14 cellular contexts compared by ENCODE assay signal in genomic region chr3:44110643-44111042, GRCh38.
DNase-seq lines count a peak whose midpoint lies in the region; ATAC-seq and TF ChIP-seq lines count a peak whose summit lies in the region.
"Had no signal": no experiment of that assay in that cellular context is flagged by ENCODE, and none has a peak within 500 bp of the region (broad histone marks: within the 10 kb centered on the region; RNA-seq: fewer than 3 reads in every experiment).

No MANE protein-coding gene starts in this region.

- peak in 1 of 2 donors; percentile 25 for TF ChIP-seq POLR2A in thyroid gland (IDR thresholded peaks at IDR 0.05)

- H3K27me3 ChIP-seq in thyroid gland (no peaks in the 10 kb centered on the region), neuronal stem cell (ENCODE audit: control insufficient read depth in 3 of 3, insufficient read depth in 3 of 3, low read depth in 1 of 3, low read length in 3 of 3) (no peaks in the 10 kb centered on the region)
- H3K27me3 ChIP-seq: BLaER1 had no signal

- H3K4me2 ChIP-seq in neuronal stem cell (ENCODE audit: insufficient read depth, low read length, poor library complexity, severe bottlenecking) = no peak overlapping the region
- H3K4me2 ChIP-seq: BLaER1 had no signal

- no peaks in the 10 kb centered on the region for H3K79me1 ChIP-seq in neuronal stem cell (ENCODE audit: low read depth, low read length)

- WGBS in thyroid gland, 2 donors = 19 to 27% methylated on average over 7 to 9 of the region's 9 CpGs
- WGBS in neuronal stem cell (ENCODE audit: extremely low coverage in 2 of 2, insufficient read length in 2 of 2, insufficient replicate concordance in 1 of 2), 2 donors = no CpG with 5 or more reads among the region's 9 CpGs

- no peak overlapping the region for H3K9ac ChIP-seq in neuronal stem cell (ENCODE audit: low read depth, low read length, poor library complexity)
- H3K9ac ChIP-seq: BLaER1 had no signal

- H3K27ac ChIP-seq in RWPE1 (peak overlapping the region; percentile 41), thyroid gland (peak overlapping the region; percentile 23 to 98 (median 81)), neuronal stem cell (replicated peaks; ENCODE audit: low read length) (no peak overlapping the region)
- H3K27ac ChIP-seq: 22Rv1, BLaER1, HL-60 had no signal

- no peak overlapping the region for H3K4ac ChIP-seq in neuronal stem cell (ENCODE audit: low read length)

- no peak overlapping the region for H4K91ac ChIP-seq in neuronal stem cell (ENCODE audit: low read depth, low read length, poor library complexity)

- no peak overlapping the region for H2BK5ac ChIP-seq in neuronal stem cell (ENCODE audit: low read length)

- no peak overlapping the region for H4K8ac ChIP-seq in neuronal stem cell (ENCODE audit: low read depth, low read length)

- no peak overlapping the region for H3K18ac ChIP-seq in neuronal stem cell (ENCODE audit: low read length)

- H2AFZ ChIP-seq in neuronal stem cell (ENCODE audit: low read length) = no peak overlapping the region

- H3K9me3 ChIP-seq in thyroid gland (no peaks in the 10 kb centered on the region), neuronal stem cell (replicated peaks in 1 of 2; ENCODE audit: control insufficient read depth in 2 of 2, insufficient read depth in 1 of 2, low read depth in 1 of 2, low read length in 2 of 2) (no peaks in the 10 kb centered on the region)
- H3K9me3 ChIP-seq: BLaER1, HAP-1 had no signal

- no peak overlapping the region for H2BK15ac ChIP-seq in neuronal stem cell (ENCODE audit: low read length)

- H3K36me3 ChIP-seq in thyroid gland (peaks cover 9 to 22% of the 10 kb centered on the region in 2 donors), neuronal stem cell (replicated peaks in 1 of 2; ENCODE audit: control insufficient read depth in 2 of 2, insufficient read depth in 2 of 2, low read length in 2 of 2) (no peaks in the 10 kb centered on the region)
- H3K36me3 ChIP-seq: BLaER1, HAP-1 had no signal

- H3K14ac ChIP-seq in neuronal stem cell (ENCODE audit: low read length) = no peak overlapping the region

- in situ Hi-C loops in G401 (cut with HindIII; ENCODE audit: low sequenced_read_pairs) = no loop called here

- no peak for TF ChIP-seq CTCF in RWPE1 (conservative IDR thresholded peaks at IDR 0.05; ENCODE audit: low read depth)
- no peak for TF ChIP-seq CTCF in thyroid gland (IDR thresholded peaks at IDR 0.05)

- no peak overlapping the region for H3K4me3 ChIP-seq in thyroid gland (replicated peaks in 1 of 3)
- H3K4me3 ChIP-seq in neuronal stem cell (ENCODE audit: low read length in 2 of 2) = no peak overlapping the region
- H3K4me3 ChIP-seq: BLaER1, HAP-1 had no signal

- no peak overlapping the region for H2BK12ac ChIP-seq in neuronal stem cell (ENCODE audit: low read length)

- H2AK5ac ChIP-seq in neuronal stem cell (ENCODE audit: low read depth, low read length) = no peak overlapping the region

- CTCF ChIA-PET in RWPE1 (lab: Yijun Ruan, JAX) = no interaction called here

- H3K23ac ChIP-seq in neuronal stem cell (ENCODE audit: low read depth, low read length, poor library complexity) = no peak overlapping the region

- no peak for ATAC-seq in GM21515 (IDR thresholded peaks at IDR 0.05; ENCODE audit: unreplicated experiment)

- no peak overlapping the region for H2BK120ac ChIP-seq in neuronal stem cell (ENCODE audit: low read depth, low read length)

- H3K4me1 ChIP-seq in thyroid gland (peaks cover 43 to 47% of the 10 kb centered on the region in 2 donors), neuronal stem cell (ENCODE audit: control insufficient read depth in 2 of 2, insufficient read depth in 1 of 2, low read depth in 1 of 2, low read length in 2 of 2) (peaks cover 0 to 10% of the 10 kb centered on the region in 2 donors)
- H3K4me1 ChIP-seq: BLaER1, HAP-1 had no signal

- intact Hi-C loops in thyroid gland (cut with DNase I) = no loop called here

- DNase-seq in NCI-H82 (lab: John Stamatoyannopoulos, UW) (peak; percentile 13), NCI-H82 treated with DMSO at 0.1 percent for 48 hours (lab: John Stamatoyannopoulos, UW; ENCODE audit: unreplicated experiment) (no peak), G401 (ENCODE audit: low spot score) (peak; percentile 3), RWPE1 (ENCODE audit: low spot score) (no peak), thyroid gland (peak; percentile 85 to 88), neuronal stem cell (ENCODE audit: low spot score) (no peak)
- DNase-seq: CD4-positive, alpha-beta memory T cell; DMS153; GF-D8 had no signal

- POLR2A ChIA-PET in RWPE1 (lab: Yijun Ruan, JAX; ENCODE audit: low non-redundant PET) = no interaction called here

Comparison
In these comparisons a context has a peak if more than half of its experiments do, and no peak if none do; other contexts are left out.
1. DNase-seq: peak in NCI-H82 (single experiment), G401 (single experiment) and thyroid gland (2 of 2); none in NCI-H82 treated with DMSO at 0.1 percent for 48 hours (single experiment), RWPE1 (single experiment) and neuronal stem cell (single experiment).